In genomic region chr7:129646369-129647021, GRCh38 we compare ENCODE assay signal across 1 cellular context.
TF ChIP-seq lines count a peak whose summit lies in the region.

No MANE protein-coding gene starts in this region.

TF ChIP-seq in H1, 55 proteins besides CTCF, POLR2A, EP300 and RAD21:
- TF ChIP-seq POU5F1 (IDR thresholded peaks at IDR 0.05; ENCODE audit: low read depth, low read length) = no peak
- TF ChIP-seq TAF1 (IDR thresholded peaks at IDR 0.05; ENCODE audit: low read depth, low read length) = no peak
- TF ChIP-seq CEBPB (IDR thresholded peaks at IDR 0.05; ENCODE audit: low read depth, low read length) = no peak
- TF ChIP-seq KDM5A (IDR thresholded peaks at IDR 0.05; ENCODE audit: low read length) = no peak
- TF ChIP-seq ATF2 (IDR thresholded peaks at IDR 0.05; ENCODE audit: low read length) = no peak
- TF ChIP-seq ATF3 (IDR thresholded peaks at IDR 0.05; ENCODE audit: insufficient read depth, low read depth, low read length) = no peak
- no peak for TF ChIP-seq GTF2F1 (IDR thresholded peaks at IDR 0.05; ENCODE audit: borderline replicate concordance, low read depth, low read length)
- no peak for TF ChIP-seq MAFK (IDR thresholded peaks at IDR 0.05; ENCODE audit: low read depth, low read length)
- no peak for TF ChIP-seq KDM4A (IDR thresholded peaks at IDR 0.05; ENCODE audit: low read depth, low read length, severe bottlenecking)
- TF ChIP-seq NANOG (IDR thresholded peaks at IDR 0.05; ENCODE audit: insufficient read depth, low read depth, low read length, poor library complexity, severe bottlenecking) = peak; percentile 57
- no peak for TF ChIP-seq HDAC6 (IDR thresholded peaks at IDR 0.05; ENCODE audit: low read depth, low read length)
- no peak for TF ChIP-seq KDM1A (IDR thresholded peaks at IDR 0.05; ENCODE audit: borderline replicate concordance, low read length)
- no peak for TF ChIP-seq BRCA1 (IDR thresholded peaks at IDR 0.05; ENCODE audit: low read depth, low read length)
- no peak for TF ChIP-seq CHD1 (IDR thresholded peaks at IDR 0.05; ENCODE audit: low read depth, low read length)
- TF ChIP-seq CTBP2 (IDR thresholded peaks at IDR 0.05; ENCODE audit: borderline replicate concordance, insufficient read depth, insufficient read length, low read length) = no peak
- TF ChIP-seq SIX5 (IDR thresholded peaks at IDR 0.05; ENCODE audit: low read depth, low read length) = no peak
- TF ChIP-seq TEAD4 (IDR thresholded peaks at IDR 0.05; ENCODE audit: low read depth, low read length) = peak; percentile 93
- TF ChIP-seq EZH2 (IDR thresholded peaks at IDR 0.05; ENCODE audit: low read depth, low read length, severe bottlenecking) = no peak
- 0 out of 2 replicates have a peak, but pooled peaks have one; percentile 35 for TF ChIP-seq TCF12 (IDR thresholded peaks at IDR 0.05; ENCODE audit: low read depth, low read length)
- TF ChIP-seq ZNF274 (IDR thresholded peaks at IDR 0.05; ENCODE audit: borderline replicate concordance, extremely low read depth, low read length) = no peak
- TF ChIP-seq CHD2 (IDR thresholded peaks at IDR 0.05; ENCODE audit: low read length) = no peak
- TF ChIP-seq SP2 (IDR thresholded peaks at IDR 0.05; ENCODE audit: low read length) = no peak
- TF ChIP-seq CBX5 (IDR thresholded peaks at IDR 0.05; ENCODE audit: low read depth, low read length) = no peak
- TF ChIP-seq YY1 (IDR thresholded peaks at IDR 0.05; ENCODE audit: low read depth, low read length) = peak; percentile 55; the same call in 1 of the 2 replicates
- TF ChIP-seq SIN3A (conservative IDR thresholded peaks at IDR 0.05 in 1 of 2, IDR thresholded peaks at IDR 0.05 in 1 of 2; ENCODE audit: low read depth in 1 of 2, low read length in 2 of 2) = 0 out of 4 replicates have a peak, but pooled peaks of 1 of the 2 experiments have one; percentile 33
- TF ChIP-seq CHD7 (IDR thresholded peaks at IDR 0.05; ENCODE audit: insufficient replicate concordance, low read length) = no peak
- TF ChIP-seq MAX (IDR thresholded peaks at IDR 0.05) = no peak
- no peak for TF ChIP-seq SUZ12 (IDR thresholded peaks at IDR 0.05; ENCODE audit: low read length)
- TF ChIP-seq GABPA (IDR thresholded peaks at IDR 0.05; ENCODE audit: borderline replicate concordance, insufficient read depth, low read length) = no peak
- TF ChIP-seq SAP30 (IDR thresholded peaks at IDR 0.05; ENCODE audit: insufficient read depth, insufficient replicate concordance, low read length) = no peak
- no peak for TF ChIP-seq USF2 (IDR thresholded peaks at IDR 0.05; ENCODE audit: low read length)
- TF ChIP-seq RBBP5 (IDR thresholded peaks at IDR 0.05; ENCODE audit: borderline replicate concordance, low read depth, low read length) = no peak
- TF ChIP-seq BACH1 (IDR thresholded peaks at IDR 0.05; ENCODE audit: low read length) = no peak
- TF ChIP-seq SRF (IDR thresholded peaks at IDR 0.05; ENCODE audit: low read depth, low read length) = no peak
- no peak for TF ChIP-seq CBX8 (IDR thresholded peaks at IDR 0.05; ENCODE audit: borderline replicate concordance, low read depth, low read length)
- no peak for TF ChIP-seq RXRA (IDR thresholded peaks at IDR 0.05; ENCODE audit: insufficient read depth, low read depth, low read length)
- TF ChIP-seq SP4 (IDR thresholded peaks at IDR 0.05; ENCODE audit: low read length) = no peak
- no peak for TF ChIP-seq FOSL1 (IDR thresholded peaks at IDR 0.05; ENCODE audit: insufficient read depth, low read depth, low read length)
- no peak for TF ChIP-seq POLR2AphosphoS5 (IDR thresholded peaks at IDR 0.05; ENCODE audit: low read depth, low read length)
- TF ChIP-seq SIRT6 (IDR thresholded peaks at IDR 0.05; ENCODE audit: low read length) = no peak
- TF ChIP-seq E2F6 (IDR thresholded peaks at IDR 0.05) = no peak
- no peak for TF ChIP-seq EGR1 (IDR thresholded peaks at IDR 0.05; ENCODE audit: borderline replicate concordance, low read depth, low read length)
- no peak for TF ChIP-seq TAF7 (optimal IDR thresholded peaks at IDR 0.05; ENCODE audit: borderline replicate concordance, low read depth, low read length)
- TF ChIP-seq NRF1 (IDR thresholded peaks at IDR 0.05; ENCODE audit: low read depth, low read length) = no peak
- TF ChIP-seq BCL11A (IDR thresholded peaks at IDR 0.05; ENCODE audit: low read depth in 2 of 2, low read length in 2 of 2) = no peak
- no peak for TF ChIP-seq RFX5 (IDR thresholded peaks at IDR 0.05; ENCODE audit: borderline replicate concordance, low read depth, low read length)
- peak; percentile 64; the same call in 1 of the 2 replicates for TF ChIP-seq SP1 (IDR thresholded peaks at IDR 0.05; ENCODE audit: low read depth, low read length)
- TF ChIP-seq RNF2 (IDR thresholded peaks at IDR 0.05; ENCODE audit: borderline replicate concordance, low read depth, low read length, missing control alignments, poor library complexity, severe bottlenecking) = no peak
- TF ChIP-seq CREB1 (IDR thresholded peaks at IDR 0.05) = no peak
- no peak for TF ChIP-seq JUND (IDR thresholded peaks at IDR 0.05; ENCODE audit: low read length)
- TF ChIP-seq PHF8 (conservative IDR thresholded peaks at IDR 0.05; ENCODE audit: low read depth, low read length) = no peak
- TF ChIP-seq JUN (IDR thresholded peaks at IDR 0.05; ENCODE audit: low read depth, low read length) = no peak
- TF ChIP-seq HDAC2 (IDR thresholded peaks at IDR 0.05; ENCODE audit: borderline replicate concordance in 1 of 2, low read depth in 2 of 2, low read length in 2 of 2) = no peak
- TF ChIP-seq ASH2L (IDR thresholded peaks at IDR 0.05; ENCODE audit: low read length) = peak; percentile 61
- no peak for TF ChIP-seq TBP (IDR thresholded peaks at IDR 0.05; ENCODE audit: low read depth, low read length)
TF ChIP-seq in H1: peak in this region for 7.
